In genomic region chr9:88922091-88922490, GRCh38 we compare ENCODE assay signal across 9 cellular contexts.
DNase-seq lines count a peak whose midpoint lies in the region; ATAC-seq lines count a peak whose summit lies in the region.
"Had no signal": no experiment of that assay in that cellular context is flagged by ENCODE, and none has a peak within 500 bp of the region (broad histone marks: within the 10 kb centered on the region; RNA-seq: fewer than 3 reads in every experiment).

No MANE protein-coding gene starts in this region.

- H3K36me3 Mint-ChIP-seq in activated T-helper 17 cell treated with anti-CD3 and anti-CD28 coated beads, Interleukin-2, amount 50 U/mL, for 72 hours (ENCODE audit: low read depth): no peaks in the 10 kb centered on the region

- peak overlapping the region; percentile 17 for H3K4me3 Mint-ChIP-seq in activated T-helper 17 cell treated with anti-CD3 and anti-CD28 coated beads, Interleukin-2, amount 50 U/mL, for 72 hours

- H3K4me1 Mint-ChIP-seq in activated T-helper 17 cell treated with anti-CD3 and anti-CD28 coated beads, Interleukin-2, amount 50 U/mL, for 72 hours: peaks cover 38% of the 10 kb centered on the region

- H3K27me3 Mint-ChIP-seq in activated T-helper 17 cell treated with anti-CD3 and anti-CD28 coated beads, Interleukin-2, amount 50 U/mL, for 72 hours: peaks cover 10% of the 10 kb centered on the region

- no peak overlapping the region for H3K27ac Mint-ChIP-seq in activated T-helper 17 cell treated with anti-CD3 and anti-CD28 coated beads, Interleukin-2, amount 50 U/mL, for 72 hours

- H3K9me3 Mint-ChIP-seq in activated T-helper 17 cell treated with anti-CD3 and anti-CD28 coated beads, Interleukin-2, amount 50 U/mL, for 72 hours: no peaks in the 10 kb centered on the region

- ATAC-seq in GM21390 (IDR thresholded peaks at IDR 0.05; ENCODE audit: unreplicated experiment) (peak; percentile 75), GM19467 (IDR thresholded peaks at IDR 0.05; ENCODE audit: unreplicated experiment) (no peak)
- ATAC-seq in activated T-helper 17 cell treated with anti-CD3 and anti-CD28 coated beads, Interleukin-2, amount 50 U/mL, for 72 hours (replicated peaks): no peak

- DNase-seq in NOMO-1 treated with dmso at 0.1 percent for 144 hours (lab: John Stamatoyannopoulos, UW; ENCODE audit: unreplicated experiment): peak; percentile 24
- DNase-seq in stimulated activated CD8-positive, alpha-beta memory T cell treated with anti-CD3 and anti-CD28 coated beads, Interleukin-15, amount 100 ng/mL, for 1 hour (ENCODE audit: low read depth): peak; percentile 11
- no peak for DNase-seq in NCI-H146 (lab: John Stamatoyannopoulos, UW)
- DNase-seq in SKM-1 (lab: John Stamatoyannopoulos, UW; ENCODE audit: unreplicated experiment): no peak
- DNase-seq in COR-L47 (lab: John Stamatoyannopoulos, UW): no peak
- DNase-seq: mammary epithelial cell had no signal

Comparison
In these comparisons a context has a peak if more than half of its experiments do, and no peak if none do; other contexts are left out.
1. DNase-seq: peak in NOMO-1 treated with dmso at 0.1 percent for 144 hours (single experiment) and stimulated activated CD8-positive, alpha-beta memory T cell treated with anti-CD3 and anti-CD28 coated beads, Interleukin-15, amount 100 ng/mL, for 1 hour (single experiment); none in NCI-H146 (single experiment), SKM-1 (single experiment) and COR-L47 (single experiment).